Comparison of ENCODE assay signal across 17 cellular contexts in genomic region chr14:94177806-94178205, GRCh38. TPM values are rescaled to one million over a fixed set of nuclear protein-coding genes. Genes with fewer than 3 reads are reported as not detected.
"Had no signal": no experiment of that assay in that cellular context is flagged by ENCODE, and none has a peak within 500 bp of the region (broad histone marks: within the 10 kb centered on the region; RNA-seq: fewer than 3 reads in every experiment).

No MANE protein-coding gene starts in this region.

- H3K79me2 ChIP-seq: hepatocyte had no signal

- H3K4me3 Mint-ChIP-seq: activated naive CD8-positive, alpha-beta T cell treated with anti-CD3 and anti-CD28 coated beads, Interleukin-2, amount 50 U/mL, for 24 hours; stimulated activated effector memory CD8-positive, alpha-beta T cell treated with anti-CD3 and anti-CD28 coated beads, Interleukin-12 subunit alpha, Interleukin-12 subunit beta, amount 100 ng/mL, for 72 hours; T-cell had no signal

- H3K27ac ChIP-seq: ascending aorta, cardiac muscle cell, gastroesophageal sphincter, hepatocyte, lower lobe of right lung, SK-N-MC, tibial nerve had no signal

- H3K9me3 Mint-ChIP-seq: activated naive CD8-positive, alpha-beta T cell treated with anti-CD3 and anti-CD28 coated beads, Interleukin-2, amount 50 U/mL, for 24 hours; activated T-cell treated with anti-CD3 and anti-CD28 coated beads, Interleukin-2, amount 50 U/mL, for 72 hours; naive B cell; stimulated activated effector memory CD8-positive, alpha-beta T cell treated with anti-CD3 and anti-CD28 coated beads, Interleukin-12 subunit alpha, Interleukin-12 subunit beta, amount 100 ng/mL, for 72 hours; T-cell had no signal

- H3K9me3 ChIP-seq: ascending aorta, gastroesophageal sphincter, lower lobe of right lung, tibial nerve had no signal

- H2AFZ ChIP-seq: hepatocyte had no signal

- DNase-seq: activated CD4-positive, alpha-beta T cell treated with anti-CD3 and anti-CD28 coated beads, Interleukin-2, amount 50 U/mL, for 4 hours; activated naive CD4-positive, alpha-beta T cell; activated naive CD8-positive, alpha-beta T cell treated with anti-CD3 and anti-CD28 coated beads, Interleukin-2, amount 50 U/mL, for 24 hours; activated T-cell treated with anti-CD3 and anti-CD28 coated beads, Interleukin-2, amount 50 U/mL, for 72 hours; lower lobe of right lung; naive B cell; posterior cingulate gyrus; right cardiac atrium; T-cell had no signal

- H3K27ac Mint-ChIP-seq: activated naive CD8-positive, alpha-beta T cell treated with anti-CD3 and anti-CD28 coated beads, Interleukin-2, amount 50 U/mL, for 24 hours; activated T-cell treated with anti-CD3 and anti-CD28 coated beads, Interleukin-2, amount 50 U/mL, for 72 hours; stimulated activated effector memory CD8-positive, alpha-beta T cell treated with anti-CD3 and anti-CD28 coated beads, Interleukin-12 subunit alpha, Interleukin-12 subunit beta, amount 100 ng/mL, for 72 hours had no signal

- ATAC-seq: activated naive CD8-positive, alpha-beta T cell treated with anti-CD3 and anti-CD28 coated beads, Interleukin-2, amount 50 U/mL, for 24 hours; activated T-cell treated with anti-CD3 and anti-CD28 coated beads, Interleukin-2, amount 50 U/mL, for 72 hours; gastroesophageal sphincter; lower lobe of right lung; right cardiac atrium; stimulated activated effector memory CD8-positive, alpha-beta T cell treated with anti-CD3 and anti-CD28 coated beads, Interleukin-12 subunit alpha, Interleukin-12 subunit beta, amount 100 ng/mL, for 72 hours; T-cell had no signal

- H3K27me3 ChIP-seq: ascending aorta had no signal

- H3K36me3 ChIP-seq: ascending aorta, cardiac muscle cell, gastroesophageal sphincter, lower lobe of right lung, tibial nerve had no signal

- H3K4me2 ChIP-seq: hepatocyte had no signal

- H3K36me3 Mint-ChIP-seq: stimulated activated effector memory CD8-positive, alpha-beta T cell treated with anti-CD3 and anti-CD28 coated beads, Interleukin-12 subunit alpha, Interleukin-12 subunit beta, amount 100 ng/mL, for 72 hours; T-cell had no signal

- H3K4me3 ChIP-seq: ascending aorta, cardiac muscle cell, gastroesophageal sphincter, hepatocyte, lower lobe of right lung, SK-N-MC, tibial nerve had no signal

RNA-seq across cellular contexts. Expression of gene PPP4R4, which starts 3.7 kb away (rescaled TPM):
- total RNA-seq: ascending aorta, endothelial cell of umbilical vein had no signal
